ENCODE assay signal across 15 cellular contexts in genomic region chr2:177291701-177292100, GRCh38. TPM values are rescaled to one million over a fixed set of nuclear protein-coding genes. Genes with fewer than 3 reads are reported as not detected.
DNase-seq lines count a peak whose midpoint lies in the region; ATAC-seq and TF ChIP-seq lines count a peak whose summit lies in the region.
"Had no signal": no experiment of that assay in that cellular context is flagged by ENCODE, and none has a peak within 500 bp of the region (broad histone marks: within the 10 kb centered on the region; RNA-seq: fewer than 3 reads in every experiment).

No MANE protein-coding gene starts in this region.

- intact Hi-C loops in Caco-2 (cut with micrococcal nuclease; ENCODE audit: unreplicated experiment): no loop called here

- ATAC-seq in activated naive CD8-positive, alpha-beta T cell treated with anti-CD3 and anti-CD28 coated beads, Interleukin-2, amount 50 U/mL, for 24 hours: peak; percentile 41

- H3K27me3 ChIP-seq in Caco-2 (replicated peaks; ENCODE audit: control insufficient read depth, insufficient read depth, low read length): no peaks in the 10 kb centered on the region
- H3K27me3 ChIP-seq in HAP-1 (ENCODE audit: low read depth): no peaks in the 10 kb centered on the region

- peak overlapping the region; percentile 71 for H3K27ac Mint-ChIP-seq in activated CD4-positive, alpha-beta T cell treated with anti-CD3 and anti-CD28 coated beads, Interleukin-2, amount 10 ng/mL, durations not matched to agents 7 days and 5 days
- no peak overlapping the region for H3K27ac Mint-ChIP-seq in activated naive CD8-positive, alpha-beta T cell treated with anti-CD3 and anti-CD28 coated beads, Interleukin-2, amount 50 U/mL, for 24 hours
- H3K27ac Mint-ChIP-seq in Caco-2 (ENCODE audit: unreplicated experiment) (no peak overlapping the region), glutamatergic neuron (ENCODE audit: unreplicated experiment) (no peak overlapping the region)

- no peak for DNase-seq in activated CD4-positive, alpha-beta T cell treated with anti-CD3 and anti-CD28 coated beads, Interleukin-2, amount 10 ng/mL, durations not matched to agents 7 days and 5 days
- DNase-seq in activated CD4-positive, alpha-beta T cell treated with anti-CD3 and anti-CD28 coated beads, Interleukin-2, amount 50 U/mL, for 1 hour: no peak
- peak; percentile 23 for DNase-seq in stimulated activated CD4-positive, alpha-beta T cell treated with anti-CD3 and anti-CD28 coated beads, Interleukin-1b, Interleukin-23, amount 100 ng/mL, for 48 hours
- no peak for DNase-seq in stimulated activated CD4-positive, alpha-beta T cell treated with anti-CD3 and anti-CD28 coated beads, Interleukin-12 subunit alpha, Interleukin-12 subunit beta, amount 100 ng/mL, for 4 hours
- DNase-seq in activated naive CD8-positive, alpha-beta T cell treated with anti-CD3 and anti-CD28 coated beads, Interleukin-2, amount 50 U/mL, for 24 hours: no peak
- no peak for DNase-seq in Caco-2
- no peak for DNase-seq in HAP-1 (ENCODE audit: low spot score in 2 of 2)
- DNase-seq in glutamatergic neuron: no peak
- DNase-seq: EL, HCEC 1CT, NCI-H1417 treated with DMSO at 0.1 percent for 48 hours, NCI-H2029, NCI-H2171 treated with DMSO at 0.1 percent for 48 hours, NCI-H774, PC-9 had no signal

- H3K4me1 ChIP-seq in Caco-2 (peaks cover 3% of the 10 kb centered on the region; the same call in 1 of the 2 replicates), HAP-1 (peaks cover 19% of the 10 kb centered on the region)

- H3K4me3 ChIP-seq in Caco-2 (ENCODE audit: low read depth, low read length) (no peak overlapping the region), HAP-1 (no peak overlapping the region)
- H3K4me3 ChIP-seq: PC-9 had no signal

- no peak overlapping the region for H3K4me3 Mint-ChIP-seq in activated CD4-positive, alpha-beta T cell treated with anti-CD3 and anti-CD28 coated beads, Interleukin-2, amount 10 ng/mL, durations not matched to agents 7 days and 5 days
- H3K4me3 Mint-ChIP-seq in activated naive CD8-positive, alpha-beta T cell treated with anti-CD3 and anti-CD28 coated beads, Interleukin-2, amount 50 U/mL, for 24 hours: no peak overlapping the region
- H3K4me3 Mint-ChIP-seq in Caco-2 (ENCODE audit: unreplicated experiment): no peak overlapping the region
- no peak overlapping the region for H3K4me3 Mint-ChIP-seq in glutamatergic neuron (ENCODE audit: unreplicated experiment)

- POLR2A ChIA-PET in activated CD4-positive, alpha-beta T cell treated with anti-CD3 and anti-CD28 coated beads, Interleukin-2, amount 10 ng/mL, durations not matched to agents 7 days and 5 days (lab: Charles Lee): interaction anchor here (3.1 kb wide), 1 partner anchor 28 kb away, joined by 15 read pairs; the partner anchor contains the start of gene NFE2L2
- POLR2A ChIA-PET in Caco-2 (lab: Charles Lee): no interaction called here

- in situ Hi-C loops in HAP-1 (cut with MboI; ENCODE audit: low sequenced_read_pairs): no loop called here

- BruUV-seq in Caco-2 (replicated peaks; lab: Mats Ljungman, UMichigan): no TSS peak

- peaks cover 10% of the 10 kb centered on the region for H3K36me3 Mint-ChIP-seq in activated CD4-positive, alpha-beta T cell treated with anti-CD3 and anti-CD28 coated beads, Interleukin-2, amount 10 ng/mL, durations not matched to agents 7 days and 5 days (ENCODE audit: low read depth)
- H3K36me3 Mint-ChIP-seq in activated naive CD8-positive, alpha-beta T cell treated with anti-CD3 and anti-CD28 coated beads, Interleukin-2, amount 50 U/mL, for 24 hours (ENCODE audit: low read depth): no peaks in the 10 kb centered on the region
- H3K36me3 Mint-ChIP-seq in Caco-2 (ENCODE audit: insufficient read depth, unreplicated experiment) (no peaks in the 10 kb centered on the region), glutamatergic neuron (ENCODE audit: unreplicated experiment) (no peaks in the 10 kb centered on the region)

- peaks cover 3% of the 10 kb centered on the region for H3K9me3 Mint-ChIP-seq in activated CD4-positive, alpha-beta T cell treated with anti-CD3 and anti-CD28 coated beads, Interleukin-2, amount 10 ng/mL, durations not matched to agents 7 days and 5 days
- H3K9me3 Mint-ChIP-seq in activated naive CD8-positive, alpha-beta T cell treated with anti-CD3 and anti-CD28 coated beads, Interleukin-2, amount 50 U/mL, for 24 hours: no peaks in the 10 kb centered on the region
- H3K9me3 Mint-ChIP-seq in Caco-2 (ENCODE audit: unreplicated experiment): no peaks in the 10 kb centered on the region
- H3K9me3 Mint-ChIP-seq in glutamatergic neuron (ENCODE audit: unreplicated experiment): peaks cover 2% of the 10 kb centered on the region

- peaks cover 70% of the 10 kb centered on the region for H3K4me1 Mint-ChIP-seq in activated CD4-positive, alpha-beta T cell treated with anti-CD3 and anti-CD28 coated beads, Interleukin-2, amount 10 ng/mL, durations not matched to agents 7 days and 5 days
- peaks cover 28% of the 10 kb centered on the region for H3K4me1 Mint-ChIP-seq in activated naive CD8-positive, alpha-beta T cell treated with anti-CD3 and anti-CD28 coated beads, Interleukin-2, amount 50 U/mL, for 24 hours
- H3K4me1 Mint-ChIP-seq in Caco-2 (ENCODE audit: low read depth, unreplicated experiment): peaks cover 12% of the 10 kb centered on the region
- peaks cover 16% of the 10 kb centered on the region for H3K4me1 Mint-ChIP-seq in glutamatergic neuron (ENCODE audit: low read depth, unreplicated experiment)

- H3K9me3 ChIP-seq in Caco-2: no peaks in the 10 kb centered on the region
- H3K9me3 ChIP-seq in HAP-1: no peaks in the 10 kb centered on the region

- H3K27me3 Mint-ChIP-seq in activated CD4-positive, alpha-beta T cell treated with anti-CD3 and anti-CD28 coated beads, Interleukin-2, amount 10 ng/mL, durations not matched to agents 7 days and 5 days: no peaks in the 10 kb centered on the region
- H3K27me3 Mint-ChIP-seq in activated naive CD8-positive, alpha-beta T cell treated with anti-CD3 and anti-CD28 coated beads, Interleukin-2, amount 50 U/mL, for 24 hours: no peaks in the 10 kb centered on the region
- no peaks in the 10 kb centered on the region for H3K27me3 Mint-ChIP-seq in Caco-2 (ENCODE audit: insufficient read depth, unreplicated experiment)
- H3K27me3 Mint-ChIP-seq in glutamatergic neuron (ENCODE audit: unreplicated experiment): peaks cover 2% of the 10 kb centered on the region

- H3K36me3 ChIP-seq in Caco-2 (ENCODE audit: control insufficient read depth, insufficient read depth, low read length) (no peaks in the 10 kb centered on the region; the same call in 1 of the 2 replicates), HAP-1 (replicated peaks) (no peaks in the 10 kb centered on the region)

- TF ChIP-seq CTCF in Caco-2 (IDR thresholded peaks at IDR 0.05; ENCODE audit: insufficient read depth in 1 of 2, low read depth in 1 of 2, low read length in 1 of 2, severe bottlenecking in 1 of 2, unreplicated experiment in 1 of 2) (no peak), glutamatergic neuron (IDR thresholded peaks at IDR 0.05; ENCODE audit: partially characterized antibody, unreplicated experiment) (no peak)

- CTCF ChIA-PET in activated CD4-positive, alpha-beta T cell treated with anti-CD3 and anti-CD28 coated beads, Interleukin-2, amount 10 ng/mL, durations not matched to agents 7 days and 5 days (lab: Charles Lee): interaction anchor here (1.0 to 2.9 kb wide), 3 partner anchors 17 to 126 kb away, joined by 3 to 15 read pairs (median 6); no protein-coding TSS in a partner anchor
- CTCF ChIA-PET in Caco-2 (lab: Charles Lee): interaction anchor here (1.1 kb wide), 1 partner anchor 9 kb away, joined by 3 read pairs; no protein-coding TSS in a partner anchor

RNA-seq across cellular contexts. Expression of gene NFE2L2, which starts 27.2 kb away (rescaled TPM):
- 10 to 100 TPM; 65.6 to 82.0 TPM for total RNA-seq in activated CD4-positive, alpha-beta T cell treated with anti-CD3 and anti-CD28 coated beads, Interleukin-2, amount 10 ng/mL, durations not matched to agents 7 days and 5 days
- total RNA-seq in Caco-2 (2022) (75.7 and 80.5 TPM in 2 replicates), glutamatergic neuron (ENCODE audit: unreplicated experiment) (51.4 TPM)
